ENCODE assay signal across 10 cellular contexts in genomic region chr6:73728548-73729205, GRCh38. TPM values are rescaled to one million over a fixed set of nuclear protein-coding genes. Genes with fewer than 3 reads are reported as not detected.
DNase-seq lines count a peak whose midpoint lies in the region; ATAC-seq and FAIRE-seq lines count a peak whose summit lies in the region.
"Had no signal": no experiment of that assay in that cellular context is flagged by ENCODE, and none has a peak within 500 bp of the region (broad histone marks: within the 10 kb centered on the region; RNA-seq: fewer than 3 reads in every experiment).

No MANE protein-coding gene starts in this region.

- FAIRE-seq in frontal cortex (lab: Jason Lieb, UNC) = no peak
- FAIRE-seq: endometrium had no signal

- peak; percentile 70 for ATAC-seq in HG02870 (IDR thresholded peaks at IDR 0.05; ENCODE audit: unreplicated experiment)

- DNase-seq in activated CD4-positive, alpha-beta T cell treated with anti-CD3 and anti-CD28 coated beads, Interleukin-2, amount 50 U/mL, for 48 hours = peak; percentile 48 to 65
- DNase-seq in activated CD4-positive, alpha-beta T cell treated with anti-CD3 and anti-CD28 coated beads for 4 hours = no peak
- peak; percentile 51 for DNase-seq in NOMO-1 treated with DMSO at 0.1 percent for 48 hours (lab: John Stamatoyannopoulos, UW; ENCODE audit: unreplicated experiment)
- peak; percentile 16 for DNase-seq in stimulated activated CD8-positive, alpha-beta memory T cell treated with anti-CD3 and anti-CD28 coated beads, Interleukin-7, amount 100 ng/mL, for 24 hours (ENCODE audit: low read depth)
- DNase-seq in frontal cortex (ENCODE audit: low spot score in 2 of 2) = no peak
- no peak for DNase-seq in RPMI8226
- DNase-seq in iPS-NIHi7 (ENCODE audit: extremely low spot score) = no peak
- DNase-seq: NCI-H1694 treated with DMSO at 0.1 percent for 48 hours had no signal

RNA-seq across cellular contexts. Expression of gene CD109, which starts 32.7 kb away (rescaled TPM):
- 1.6 TPM for total RNA-seq in frontal cortex

Comparison
In these comparisons a context has a peak if more than half of its experiments do, and no peak if none do; other contexts are left out.
1. DNase-seq: peak in activated CD4-positive, alpha-beta T cell treated with anti-CD3 and anti-CD28 coated beads, Interleukin-2, amount 50 U/mL, for 48 hours (2 of 2), NOMO-1 treated with DMSO at 0.1 percent for 48 hours (single experiment) and stimulated activated CD8-positive, alpha-beta memory T cell treated with anti-CD3 and anti-CD28 coated beads, Interleukin-7, amount 100 ng/mL, for 24 hours (single experiment); none in activated CD4-positive, alpha-beta T cell treated with anti-CD3 and anti-CD28 coated beads for 4 hours (0 of 2), frontal cortex (0 of 2), RPMI8226 (single experiment) and iPS-NIHi7 (single experiment).